ENCODE assay signal across 8 cellular contexts in the genomic region with DNA sequence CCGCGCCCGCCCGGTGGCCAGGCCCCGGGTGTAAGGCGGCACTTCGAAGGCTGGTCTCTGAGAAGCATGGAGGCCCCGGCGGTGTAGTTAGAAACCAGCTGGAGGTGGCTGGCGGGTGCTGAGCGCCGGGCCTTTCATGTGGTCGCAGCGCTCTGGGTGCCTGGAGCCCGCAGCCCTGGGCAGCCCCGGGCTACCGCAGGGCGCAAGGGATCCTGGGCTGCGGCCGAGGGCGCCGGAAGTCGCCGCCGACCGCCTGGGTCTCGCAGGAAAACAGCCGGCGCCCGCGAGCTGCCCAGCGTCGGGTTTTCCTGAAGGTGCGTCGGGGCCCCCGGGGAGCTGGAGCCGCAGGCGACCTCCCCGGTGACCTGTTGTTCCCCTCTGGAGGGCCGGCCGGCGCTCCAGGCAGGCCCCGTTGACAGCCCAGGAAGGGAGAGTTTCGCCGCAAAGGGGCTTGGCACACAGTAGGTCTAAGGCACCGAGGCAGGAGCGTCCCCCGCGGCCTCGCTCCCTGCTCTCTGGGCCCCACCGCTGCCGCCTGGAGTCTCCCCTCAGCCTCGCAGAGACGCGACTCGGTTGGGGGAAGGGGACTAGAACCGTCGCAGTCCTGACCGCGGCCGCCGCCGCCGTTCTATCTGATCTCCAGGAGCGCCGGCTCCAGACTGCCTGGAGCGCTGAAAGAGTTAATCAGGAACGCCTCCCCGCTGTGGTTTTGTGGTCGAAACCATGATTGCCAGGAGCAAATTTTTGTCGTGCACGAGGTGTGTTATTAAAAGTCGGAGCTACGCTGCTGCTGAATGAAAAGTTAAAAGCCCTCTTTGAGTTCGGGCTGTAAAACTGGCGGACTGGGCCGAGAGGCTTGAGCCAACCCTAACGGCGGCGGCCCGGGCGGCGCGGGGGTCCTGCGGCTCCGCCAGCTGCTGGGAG. TPM values are rescaled to one million over a fixed set of nuclear protein-coding genes. Genes with fewer than 3 reads are reported as not detected.
DNase-seq lines count a peak whose midpoint lies in the region; ATAC-seq and TF ChIP-seq lines count a peak whose summit lies in the region.

No MANE protein-coding gene starts in this region.

- POLR2A ChIA-PET in BJ (lab: Charles Lee), result interaction anchor here (0.7 kb wide), 1 partner anchor 38 kb away, joined by 3 read pairs; no protein-coding TSS in a partner anchor
- POLR2A ChIA-PET in activated CD8-positive, alpha-beta T cell treated with anti-CD3 and anti-CD28 coated beads for 36 hours (lab: Charles Lee), result interaction anchor here (0.6 to 1.6 kb wide), 8 partner anchors 8 to 357 kb away, joined by 3 to 5 read pairs (median 3); no protein-coding TSS in a partner anchor

- ATAC-seq in GM21360 (IDR thresholded peaks at IDR 0.05; ENCODE audit: unreplicated experiment), result peak; percentile 50
- ATAC-seq in activated CD8-positive, alpha-beta T cell treated with anti-CD3 and anti-CD28 coated beads for 36 hours, result peak; percentile 81

- no peaks in the 10 kb centered on the region for H3K9me3 ChIP-seq in effector memory CD4-positive, alpha-beta T cell (ENCODE audit: control insufficient read depth, low read length)
- H3K9me3 ChIP-seq in mononuclear cell (ENCODE audit: low read depth, low read length), result no peaks in the 10 kb centered on the region

- peak overlapping the region; percentile 60 for H3K4me3 Mint-ChIP-seq in activated CD8-positive, alpha-beta T cell treated with anti-CD3 and anti-CD28 coated beads for 36 hours

- CTCF ChIA-PET in BJ (lab: Yijun Ruan, JAX), result interaction anchor here (0.7 to 3.4 kb wide), 6 partner anchors 13 to 123 kb away, joined by 3 to 16 read pairs (median 4); no protein-coding TSS in a partner anchor
- CTCF ChIA-PET in activated CD8-positive, alpha-beta T cell treated with anti-CD3 and anti-CD28 coated beads for 36 hours (lab: Charles Lee), result interaction anchor here (0.7 to 3.7 kb wide), 11 partner anchors 9 to 172 kb away, joined by 3 to 29 read pairs (median 6); no protein-coding TSS in a partner anchor

- H3K9me3 Mint-ChIP-seq in activated CD8-positive, alpha-beta T cell treated with anti-CD3 and anti-CD28 coated beads for 36 hours, result no peaks in the 10 kb centered on the region

- peaks cover 45% of the 10 kb centered on the region for H3K4me1 ChIP-seq in effector memory CD4-positive, alpha-beta T cell (ENCODE audit: control insufficient read depth, insufficient read depth, low read length, poor library complexity, severe bottlenecking)
- peaks cover 38% of the 10 kb centered on the region for H3K4me1 ChIP-seq in mononuclear cell (ENCODE audit: insufficient read depth, low read length)

- no peak overlapping the region for H3K27ac Mint-ChIP-seq in activated CD8-positive, alpha-beta T cell treated with anti-CD3 and anti-CD28 coated beads for 36 hours

- peaks cover 66% of the 10 kb centered on the region for H3K27me3 ChIP-seq in BJ (ENCODE audit: control insufficient read depth, insufficient read depth, low read length)
- no peaks in the 10 kb centered on the region for H3K27me3 ChIP-seq in effector memory CD4-positive, alpha-beta T cell (replicated peaks; ENCODE audit: control insufficient read depth, insufficient read depth, low read length, poor library complexity, severe bottlenecking)
- peaks cover 78% of the 10 kb centered on the region for H3K27me3 ChIP-seq in mononuclear cell (ENCODE audit: insufficient read depth, low read length)

- peaks cover 41% of the 10 kb centered on the region for H3K4me1 Mint-ChIP-seq in activated CD8-positive, alpha-beta T cell treated with anti-CD3 and anti-CD28 coated beads for 36 hours (ENCODE audit: low read depth)

- H3K4me3 ChIP-seq in BJ (ENCODE audit: low read depth, low read length), result peak overlapping the region; percentile 42
- peak overlapping the region; percentile 46 for H3K4me3 ChIP-seq in NB4 (ENCODE audit: low read depth, low read length)
- peak overlapping the region; percentile 49 for H3K4me3 ChIP-seq in effector memory CD4-positive, alpha-beta T cell (ENCODE audit: insufficient read depth, low read depth, low read length, poor library complexity, severe bottlenecking)
- peak overlapping the region; percentile 42 for H3K4me3 ChIP-seq in mononuclear cell (ENCODE audit: low read length)

- H3K36me3 Mint-ChIP-seq in activated CD8-positive, alpha-beta T cell treated with anti-CD3 and anti-CD28 coated beads for 36 hours (ENCODE audit: low read depth), result no peaks in the 10 kb centered on the region

- peak; percentile 31 for DNase-seq in BJ (ENCODE audit: low read depth)
- peak; percentile 89 for DNase-seq in NB4 (ENCODE audit: low read depth)
- DNase-seq in activated CD8-positive, alpha-beta T cell treated with anti-CD3 and anti-CD28 coated beads for 36 hours, result peak; percentile 87
- DNase-seq in effector memory CD4-positive, alpha-beta T cell, result peak; percentile 50 to 56 (median 54)
- peak; percentile 15 to 18 for DNase-seq in stimulated activated CD8-positive, alpha-beta memory T cell treated with anti-CD3 and anti-CD28 coated beads, Interleukin-4, amount 100 ng/mL, for 1 hour (ENCODE audit: low read depth in 2 of 2, low spot score in 1 of 2)
- no peak for DNase-seq in NCI-H1105 treated with DMSO at 0.1 percent for 48 hours (lab: John Stamatoyannopoulos, UW)

- H3K36me3 ChIP-seq in BJ (ENCODE audit: control insufficient read depth, insufficient read depth, low read length), result no peaks in the 10 kb centered on the region
- H3K36me3 ChIP-seq in effector memory CD4-positive, alpha-beta T cell (ENCODE audit: control insufficient read depth, insufficient read depth, low read length), result no peaks in the 10 kb centered on the region

- H3K27me3 Mint-ChIP-seq in activated CD8-positive, alpha-beta T cell treated with anti-CD3 and anti-CD28 coated beads for 36 hours, result peaks cover 75% of the 10 kb centered on the region

- no peak overlapping the region for H3K27ac ChIP-seq in effector memory CD4-positive, alpha-beta T cell (ENCODE audit: insufficient read depth, low read length, poor library complexity, severe bottlenecking)

- intact Hi-C loops in activated CD8-positive, alpha-beta T cell treated with anti-CD3 and anti-CD28 coated beads for 36 hours (cut with micrococcal nuclease), result loop anchor here (5.0 kb wide), 1 partner anchor 70 kb away; no protein-coding TSS in a partner anchor

- TF ChIP-seq CTCF in BJ (IDR thresholded peaks at IDR 0.05; ENCODE audit: insufficient read depth, low read depth, low read length) (no peak), NB4 (IDR thresholded peaks at IDR 0.05; ENCODE audit: low read depth, low read length) (no peak)
- TF ChIP-seq CTCF in activated CD8-positive, alpha-beta T cell treated with anti-CD3 and anti-CD28 coated beads for 36 hours (IDR thresholded peaks at IDR 0.05), result no peak

- TF ChIP-seq POLR2A in NB4 (IDR thresholded peaks at IDR 0.05; ENCODE audit: extremely low read depth, insufficient read length), result peak; percentile 60

RNA-seq across cellular contexts. Expression of a gene that starts 2.8 kb away (rescaled TPM):
- polyA plus RNA-seq in BJ (2011; rRNA removed), result not detected in 2 replicates
- polyA minus RNA-seq in BJ (2011; rRNA and poly(A)+ RNA removed), result not detected in 2 replicates
- not detected for total RNA-seq in activated CD8-positive, alpha-beta T cell treated with anti-CD3 and anti-CD28 coated beads for 36 hours
- not detected for total RNA-seq in mononuclear cell
